1 cellular context compared by ENCODE assay signal in genomic region chr1:182617075-182617429, GRCh38.
TF ChIP-seq lines count a peak whose summit lies in the region.

No MANE protein-coding gene starts in this region.

TF ChIP-seq in H1, 55 proteins besides CTCF, POLR2A, EP300 and RAD21:
- TF ChIP-seq JUND (IDR thresholded peaks at IDR 0.05; ENCODE audit: low read length) (no peak), CHD7 (IDR thresholded peaks at IDR 0.05; ENCODE audit: insufficient replicate concordance, low read length) (no peak), KDM4A (IDR thresholded peaks at IDR 0.05; ENCODE audit: low read depth, low read length, severe bottlenecking) (no peak), NANOG (IDR thresholded peaks at IDR 0.05; ENCODE audit: insufficient read depth, low read depth, low read length, poor library complexity, severe bottlenecking) (no peak), SP2 (IDR thresholded peaks at IDR 0.05; ENCODE audit: low read length) (no peak), HDAC6 (IDR thresholded peaks at IDR 0.05; ENCODE audit: low read depth, low read length) (no peak), RFX5 (IDR thresholded peaks at IDR 0.05; ENCODE audit: borderline replicate concordance, low read depth, low read length) (no peak), CTBP2 (IDR thresholded peaks at IDR 0.05; ENCODE audit: borderline replicate concordance, insufficient read depth, insufficient read length, low read length) (no peak), SUZ12 (IDR thresholded peaks at IDR 0.05; ENCODE audit: low read length) (no peak), PHF8 (conservative IDR thresholded peaks at IDR 0.05; ENCODE audit: low read depth, low read length) (no peak), SIX5 (IDR thresholded peaks at IDR 0.05; ENCODE audit: low read depth, low read length) (no peak), BCL11A (IDR thresholded peaks at IDR 0.05; ENCODE audit: low read depth in 2 of 2, low read length in 2 of 2) (no peak), TBP (IDR thresholded peaks at IDR 0.05; ENCODE audit: low read depth, low read length) (no peak)
